Comparison of ENCODE assay signal across 8 cellular contexts in genomic region chr13:46668302-46668720, GRCh38.
A peak's percentile ranks its signal among the peaks of the same experiment; 100 is the strongest.
DNase-seq lines count a peak whose midpoint lies in the region; ATAC-seq and TF ChIP-seq lines count a peak whose summit lies in the region.

No MANE protein-coding gene starts in this region.

- no peaks in the 10 kb centered on the region for H3K9me3 Mint-ChIP-seq in activated CD4-positive, alpha-beta T cell treated with anti-CD3 and anti-CD28 coated beads, Interleukin-2, amount 10 ng/mL, durations not matched to agents 7 days and 5 days
- H3K9me3 Mint-ChIP-seq in stimulated activated effector memory CD8-positive, alpha-beta T cell treated with anti-CD3 and anti-CD28 coated beads, Interleukin-12 subunit alpha, Interleukin-12 subunit beta, amount 100 ng/mL, for 72 hours = no peaks in the 10 kb centered on the region

- no peaks in the 10 kb centered on the region for H3K27me3 ChIP-seq in WERI-Rb-1 (ENCODE audit: insufficient read depth, low read depth, severe bottlenecking)

- peak; percentile 14 for DNase-seq in activated CD4-positive, alpha-beta T cell treated with anti-CD3 and anti-CD28 coated beads, Interleukin-2, amount 10 ng/mL, durations not matched to agents 7 days and 5 days
- no peak for DNase-seq in activated CD4-positive, alpha-beta T cell treated with anti-CD3 and anti-CD28 coated beads, Interleukin-2, amount 50 U/mL, for 1 hour
- DNase-seq in glomerular visceral epithelial cell (ENCODE audit: extremely low spot score) (peak; percentile 68), NCI-H2196 (lab: John Stamatoyannopoulos, UW; ENCODE audit: unreplicated experiment) (no peak), WERI-Rb-1 (no peak)
- DNase-seq in stimulated activated effector memory CD8-positive, alpha-beta T cell treated with anti-CD3 and anti-CD28 coated beads, Interleukin-12 subunit alpha, Interleukin-12 subunit beta, amount 100 ng/mL, for 72 hours (ENCODE audit: low spot score in 2 of 2) = no peak

- ATAC-seq in HG02885 (IDR thresholded peaks at IDR 0.05; ENCODE audit: poor library complexity, unreplicated experiment) = peak; percentile 8
- peak; percentile 62 for ATAC-seq in stimulated activated effector memory CD8-positive, alpha-beta T cell treated with anti-CD3 and anti-CD28 coated beads, Interleukin-12 subunit alpha, Interleukin-12 subunit beta, amount 100 ng/mL, for 72 hours

- H3K27ac ChIP-seq in VCaP (peak overlapping the region; percentile 51), WERI-Rb-1 (no peak overlapping the region)

- TF ChIP-seq CTCF in VCaP (conservative IDR thresholded peaks at IDR 0.05) = no peak
- TF ChIP-seq CTCF in WERI-Rb-1 (IDR thresholded peaks at IDR 0.05; ENCODE audit: low read depth, low read length) = no peak

- peak overlapping the region; percentile 79 for H3K4me3 Mint-ChIP-seq in activated CD4-positive, alpha-beta T cell treated with anti-CD3 and anti-CD28 coated beads, Interleukin-2, amount 10 ng/mL, durations not matched to agents 7 days and 5 days
- H3K4me3 Mint-ChIP-seq in stimulated activated effector memory CD8-positive, alpha-beta T cell treated with anti-CD3 and anti-CD28 coated beads, Interleukin-12 subunit alpha, Interleukin-12 subunit beta, amount 100 ng/mL, for 72 hours = peak overlapping the region; percentile 65

- no peaks in the 10 kb centered on the region for H3K9me3 ChIP-seq in WERI-Rb-1 (ENCODE audit: severe bottlenecking)

- peaks cover 54% of the 10 kb centered on the region for H3K4me1 Mint-ChIP-seq in activated CD4-positive, alpha-beta T cell treated with anti-CD3 and anti-CD28 coated beads, Interleukin-2, amount 10 ng/mL, durations not matched to agents 7 days and 5 days
- H3K4me1 Mint-ChIP-seq in stimulated activated effector memory CD8-positive, alpha-beta T cell treated with anti-CD3 and anti-CD28 coated beads, Interleukin-12 subunit alpha, Interleukin-12 subunit beta, amount 100 ng/mL, for 72 hours = peaks cover 53% of the 10 kb centered on the region

- CTCF ChIA-PET in activated CD4-positive, alpha-beta T cell treated with anti-CD3 and anti-CD28 coated beads, Interleukin-2, amount 10 ng/mL, durations not matched to agents 7 days and 5 days (lab: Charles Lee) = interaction anchor here (1.2 to 2.2 kb wide), 2 partner anchors 13 to 181 kb away, joined by 4 to 8 read pairs; no protein-coding TSS in a partner anchor

- H3K4me3 ChIP-seq in WERI-Rb-1 (ENCODE audit: low read depth, low read length) = no peak overlapping the region

- POLR2A ChIA-PET in activated CD4-positive, alpha-beta T cell treated with anti-CD3 and anti-CD28 coated beads, Interleukin-2, amount 10 ng/mL, durations not matched to agents 7 days and 5 days (lab: Charles Lee) = interaction anchor here (1.5 kb wide), 1 partner anchor 11 kb away, joined by 4 read pairs; no protein-coding TSS in a partner anchor

- peak overlapping the region; percentile 88 for H3K27ac Mint-ChIP-seq in activated CD4-positive, alpha-beta T cell treated with anti-CD3 and anti-CD28 coated beads, Interleukin-2, amount 10 ng/mL, durations not matched to agents 7 days and 5 days
- H3K27ac Mint-ChIP-seq in stimulated activated effector memory CD8-positive, alpha-beta T cell treated with anti-CD3 and anti-CD28 coated beads, Interleukin-12 subunit alpha, Interleukin-12 subunit beta, amount 100 ng/mL, for 72 hours = peak overlapping the region; percentile 78

- no peaks in the 10 kb centered on the region for H3K27me3 Mint-ChIP-seq in activated CD4-positive, alpha-beta T cell treated with anti-CD3 and anti-CD28 coated beads, Interleukin-2, amount 10 ng/mL, durations not matched to agents 7 days and 5 days

- peaks cover 23% of the 10 kb centered on the region for H3K36me3 Mint-ChIP-seq in activated CD4-positive, alpha-beta T cell treated with anti-CD3 and anti-CD28 coated beads, Interleukin-2, amount 10 ng/mL, durations not matched to agents 7 days and 5 days (ENCODE audit: low read depth)
- peaks cover 5% of the 10 kb centered on the region for H3K36me3 Mint-ChIP-seq in stimulated activated effector memory CD8-positive, alpha-beta T cell treated with anti-CD3 and anti-CD28 coated beads, Interleukin-12 subunit alpha, Interleukin-12 subunit beta, amount 100 ng/mL, for 72 hours

- H3K36me3 ChIP-seq in WERI-Rb-1 = peaks cover 37% of the 10 kb centered on the region

Comparison
In these comparisons a context has a peak if more than half of its experiments do, and no peak if none do; other contexts are left out.
1. DNase-seq: peak in activated CD4-positive, alpha-beta T cell treated with anti-CD3 and anti-CD28 coated beads, Interleukin-2, amount 10 ng/mL, durations not matched to agents 7 days and 5 days (single experiment) and glomerular visceral epithelial cell (single experiment); none in activated CD4-positive, alpha-beta T cell treated with anti-CD3 and anti-CD28 coated beads, Interleukin-2, amount 50 U/mL, for 1 hour (single experiment), stimulated activated effector memory CD8-positive, alpha-beta T cell treated with anti-CD3 and anti-CD28 coated beads, Interleukin-12 subunit alpha, Interleukin-12 subunit beta, amount 100 ng/mL, for 72 hours (0 of 2), NCI-H2196 (single experiment) and WERI-Rb-1 (single experiment).